ENCODE assay signal across 9 cellular contexts in genomic region chr1:210372931-210373627, GRCh38. TPM values are rescaled to one million over a fixed set of nuclear protein-coding genes. Genes with fewer than 3 reads are reported as not detected.
A peak's percentile ranks its signal among the peaks of the same experiment; 100 is the strongest.
DNase-seq lines count a peak whose midpoint lies in the region; ATAC-seq and TF ChIP-seq lines count a peak whose summit lies in the region.
"Had no signal": no experiment of that assay in that cellular context is flagged by ENCODE, and none has a peak within 500 bp of the region (broad histone marks: within the 10 kb centered on the region; RNA-seq: fewer than 3 reads in every experiment).

No MANE protein-coding gene starts in this region.

- peak overlapping the region; percentile 16 for H3K4me2 ChIP-seq in PC-3 (ENCODE audit: low read length)
- H3K4me2 ChIP-seq: BLaER1 had no signal

- H3K9me2 ChIP-seq in PC-3 (replicated peaks; ENCODE audit: low read length), result no peaks in the 10 kb centered on the region

- ATAC-seq in PC-3 (no peak; the same call in 1 of the 2 replicates), GM21619 (IDR thresholded peaks at IDR 0.05; ENCODE audit: unreplicated experiment) (no peak), esophagus mucosa (no peak)

- 59 to 63% methylated on average over 5 to 6 of the region's 6 CpGs for WGBS in endodermal cell (ENCODE audit: insufficient coverage in 1 of 2, insufficient read length in 1 of 2), 2 experiments

- intact Hi-C loops in PC-3 (cut with micrococcal nuclease), result no loop called here

- CTCF ChIA-PET in PC-3 (lab: Charles Lee), result interaction anchor here (0.8 to 1.1 kb wide), 2 partner anchors 12 to 27 kb away, joined by 3 to 4 read pairs; no protein-coding TSS in a partner anchor

- DNase-seq in stimulated activated CD4-positive, alpha-beta T cell treated with anti-CD3 and anti-CD28 coated beads, Interleukin-15, amount 100 ng/mL, for 24 hours, result peak; percentile 23
- DNase-seq in stimulated activated CD4-positive, alpha-beta T cell treated with anti-CD3 and anti-CD28 coated beads, Interleukin-12 subunit alpha, Interleukin-12 subunit beta, amount 100 ng/mL, for 4 hours, result no peak
- DNase-seq in PC-3, result no peak
- peak; percentile 56 for DNase-seq in endodermal cell
- no peak for DNase-seq in HPDE6-E6E7 (ENCODE audit: extremely low spot score)

- H3K36me3 Mint-ChIP-seq in endodermal cell (ENCODE audit: low read depth), result no peaks in the 10 kb centered on the region

- no peaks in the 10 kb centered on the region for H3F3A ChIP-seq in PC-3 (ENCODE audit: low read length, unreplicated experiment)

- peaks cover 11% of the 10 kb centered on the region for H3K27me3 Mint-ChIP-seq in endodermal cell (ENCODE audit: insufficient read depth)

- H3K9me3 ChIP-seq in PC-3 (ENCODE audit: low read length), result no peaks in the 10 kb centered on the region
- H3K9me3 ChIP-seq in endodermal cell (ENCODE audit: control insufficient read depth, low read length), result no peaks in the 10 kb centered on the region
- H3K9me3 ChIP-seq in subcutaneous abdominal adipose tissue (ENCODE audit: control insufficient read depth in 5 of 5, low read length in 5 of 5), result no peaks in the 10 kb centered on the region
- H3K9me3 ChIP-seq: BLaER1 had no signal

- H2AFZ ChIP-seq in PC-3 (ENCODE audit: low read length), result no peak overlapping the region

- peak overlapping the region; percentile 99 for H3K27ac Mint-ChIP-seq in endodermal cell

- peaks cover 42% of the 10 kb centered on the region for H3K4me1 ChIP-seq in PC-3 (ENCODE audit: insufficient read depth, low read length)
- H3K4me1 ChIP-seq in endodermal cell (ENCODE audit: control insufficient read depth, insufficient read depth, low read length), result no peaks in the 10 kb centered on the region
- H3K4me1 ChIP-seq in subcutaneous abdominal adipose tissue (ENCODE audit: control insufficient read depth in 5 of 5, insufficient read depth in 5 of 5, low read length in 5 of 5), result peaks cover 0 to 5% (median 0%) of the 10 kb centered on the region in 5 donors
- H3K4me1 ChIP-seq: BLaER1 had no signal

- H3K4me3 ChIP-seq in PC-3 (ENCODE audit: low read length), result no peak overlapping the region
- H3K4me3 ChIP-seq in endodermal cell (ENCODE audit: low read length), result no peak overlapping the region
- H3K4me3 ChIP-seq in subcutaneous abdominal adipose tissue (ENCODE audit: low read depth in 1 of 5, low read length in 5 of 5), result no peak overlapping the region
- H3K4me3 ChIP-seq: BLaER1 had no signal

- TF ChIP-seq CTCF in PC-3 (conservative IDR thresholded peaks at IDR 0.05; ENCODE audit: low read depth, low read length) (no peak), endodermal cell (conservative IDR thresholded peaks at IDR 0.05) (no peak)

- H3K9me3 Mint-ChIP-seq in endodermal cell, result no peaks in the 10 kb centered on the region

- H3K27ac ChIP-seq in PC-3 (ENCODE audit: low read length) (peak overlapping the region; percentile 83), endodermal cell (ENCODE audit: low read depth, low read length) (no peak overlapping the region), subcutaneous abdominal adipose tissue (ENCODE audit: low read depth, low read length) (peak overlapping the region; percentile 47)
- H3K27ac ChIP-seq: BLaER1 had no signal

- no peaks in the 10 kb centered on the region for H3K79me2 ChIP-seq in PC-3 (ENCODE audit: low read length)

- BruUV-seq in PC-3 (replicated peaks; lab: Mats Ljungman, UMichigan), result no TSS peak

- H3K27me3 ChIP-seq in PC-3 (ENCODE audit: low read length), result no peaks in the 10 kb centered on the region
- no peaks in the 10 kb centered on the region for H3K27me3 ChIP-seq in endodermal cell (ENCODE audit: control insufficient read depth, insufficient read depth, low read length, poor library complexity, severe bottlenecking)
- H3K27me3 ChIP-seq in subcutaneous abdominal adipose tissue (ENCODE audit: control insufficient read depth in 5 of 5, insufficient read depth in 4 of 5, low read length in 5 of 5), result no peaks in the 10 kb centered on the region
- H3K27me3 ChIP-seq: BLaER1 had no signal

- H3K4me3 Mint-ChIP-seq in endodermal cell, result no peak overlapping the region

- no peaks in the 10 kb centered on the region for H4K20me1 ChIP-seq in PC-3 (ENCODE audit: low read length)
- H4K20me1 ChIP-seq: BLaER1 had no signal

- H3K9ac ChIP-seq in PC-3 (ENCODE audit: low read length) (no peak overlapping the region), endodermal cell (ENCODE audit: extremely low read depth, low read length, poor library complexity, severe bottlenecking) (no peak overlapping the region), subcutaneous abdominal adipose tissue (ENCODE audit: low read length in 5 of 5) (no peak overlapping the region)
- H3K9ac ChIP-seq: BLaER1 had no signal

- H3K36me3 ChIP-seq in PC-3 (ENCODE audit: low read depth, low read length), result no peaks in the 10 kb centered on the region
- no peaks in the 10 kb centered on the region for H3K36me3 ChIP-seq in endodermal cell (ENCODE audit: control insufficient read depth, insufficient read depth, low read length)
- no peaks in the 10 kb centered on the region for H3K36me3 ChIP-seq in subcutaneous abdominal adipose tissue (ENCODE audit: control insufficient read depth in 5 of 5, insufficient read depth in 5 of 5, low read length in 5 of 5)
- H3K36me3 ChIP-seq: BLaER1 had no signal

- H3K4me1 Mint-ChIP-seq in endodermal cell, result peaks cover 39% of the 10 kb centered on the region

- POLR2A ChIA-PET in PC-3 (lab: Charles Lee; ENCODE audit: unreplicated experiment), result interaction anchor here (0.7 to 1.0 kb wide), 2 partner anchors 44 to 151 kb away, joined by 4 to 9 read pairs; no protein-coding TSS in a partner anchor

RNA-seq across cellular contexts. Expression of gene HHAT, which starts 44.4 kb away (rescaled TPM):
- total RNA-seq in PC-3 (2014; rRNA removed) (2.4 and 3.4 TPM in 2 replicates), endodermal cell (1 to 10 TPM; 6.9 to 9.8 TPM), esophagus mucosa (4.0 TPM)
- polyA plus RNA-seq in endodermal cell (2013, experiment 1 of 2), result 6.6 TPM
- 5.7 TPM for polyA plus RNA-seq in endodermal cell (2013, experiment 2 of 2)

Comparison
In these comparisons a context has a peak if more than half of its experiments do, and no peak if none do; other contexts are left out.
1. DNase-seq: peak in stimulated activated CD4-positive, alpha-beta T cell treated with anti-CD3 and anti-CD28 coated beads, Interleukin-15, amount 100 ng/mL, for 24 hours (single experiment) and endodermal cell (single experiment); none in stimulated activated CD4-positive, alpha-beta T cell treated with anti-CD3 and anti-CD28 coated beads, Interleukin-12 subunit alpha, Interleukin-12 subunit beta, amount 100 ng/mL, for 4 hours (single experiment), PC-3 (single experiment) and HPDE6-E6E7 (single experiment).